ENCODE assay signal across 12 cellular contexts in genomic region chr9:123834218-123834906, GRCh38.
DNase-seq lines count a peak whose midpoint lies in the region; ATAC-seq, FAIRE-seq and TF ChIP-seq lines count a peak whose summit lies in the region.
"Had no signal": no experiment of that assay in that cellular context is flagged by ENCODE, and none has a peak within 500 bp of the region (broad histone marks: within the 10 kb centered on the region; RNA-seq: fewer than 3 reads in every experiment).

No MANE protein-coding gene starts in this region.

- H3K36me3 Mint-ChIP-seq in astrocyte (ENCODE audit: low read depth, unreplicated experiment) (no peaks in the 10 kb centered on the region), memory B cell (peaks cover 23% of the 10 kb centered on the region)

- no peaks in the 10 kb centered on the region for H4K20me1 ChIP-seq in BLaER1
- H4K20me1 ChIP-seq in astrocyte (ENCODE audit: insufficient read depth, low read length): no peaks in the 10 kb centered on the region
- H4K20me1 ChIP-seq in PC-3 (ENCODE audit: low read length): no peaks in the 10 kb centered on the region

- H3K4me1 Mint-ChIP-seq in astrocyte (ENCODE audit: low read depth, unreplicated experiment) (peaks cover 9% of the 10 kb centered on the region), memory B cell (peaks cover 22% of the 10 kb centered on the region)

- TF ChIP-seq CTCF in HFF-Myc (IDR thresholded peaks at IDR 0.05; ENCODE audit: low read depth, low read length, missing control alignments) (no peak), astrocyte (IDR thresholded peaks at IDR 0.05; ENCODE audit: insufficient read depth, low read depth, low read length) (no peak), PC-3 (conservative IDR thresholded peaks at IDR 0.05; ENCODE audit: low read depth, low read length) (no peak)

- H3K79me2 ChIP-seq in astrocyte (ENCODE audit: insufficient read depth, low read length): no peaks in the 10 kb centered on the region
- H3K79me2 ChIP-seq in PC-3 (ENCODE audit: low read length): no peaks in the 10 kb centered on the region; the same call in 1 of the 2 replicates

- DNase-seq in HFF-Myc (ENCODE audit: extremely low read depth, low read depth) (no peak), astrocyte (ENCODE audit: low read depth) (peak; percentile 40), memory B cell (ENCODE audit: low spot score in 2 of 2) (no peak), T-helper 9 cell (no peak), NCI-H774 (lab: John Stamatoyannopoulos, UW) (no peak), PC-3 (no peak)
- DNase-seq in activated naive CD4-positive, alpha-beta T cell treated with anti-CD3 and anti-CD28 coated beads, Interleukin-2, amount 50 U/mL, for 16 hours: no peak
- DNase-seq: activated CD4-positive, alpha-beta T cell treated with anti-CD3 and anti-CD28 coated beads, Interleukin-2, amount 10 ng/mL, durations not matched to agents 7 days and 5 days; effector CD8-positive, alpha-beta T cell; stimulated activated naive CD4-positive, alpha-beta T cell treated with Interleukin-2 at 50 U/mL for 16 hours had no signal

- H3K4me3 Mint-ChIP-seq in astrocyte (ENCODE audit: unreplicated experiment): no peak overlapping the region
- peak overlapping the region; percentile 24 for H3K4me3 Mint-ChIP-seq in memory B cell
- H3K4me3 Mint-ChIP-seq: activated CD4-positive, alpha-beta T cell treated with anti-CD3 and anti-CD28 coated beads, Interleukin-2, amount 10 ng/mL, durations not matched to agents 7 days and 5 days had no signal

- H3K27ac ChIP-seq in BLaER1 (peak overlapping the region; percentile 70), astrocyte (ENCODE audit: low read depth, low read length) (no peak overlapping the region), PC-3 (ENCODE audit: low read length) (no peak overlapping the region)

- H3K9me3 Mint-ChIP-seq in astrocyte (ENCODE audit: unreplicated experiment) (peaks cover under 1% of the 10 kb centered on the region), memory B cell (peaks cover 9% of the 10 kb centered on the region)

- intact Hi-C loops in PC-3 (cut with micrococcal nuclease): no loop called here

- no peaks in the 10 kb centered on the region for H3F3A ChIP-seq in PC-3 (ENCODE audit: low read length, unreplicated experiment)

- H3K9me2 ChIP-seq in PC-3 (replicated peaks; ENCODE audit: low read length): no peaks in the 10 kb centered on the region

- peaks cover 36% of the 10 kb centered on the region for H3K9me3 ChIP-seq in BLaER1
- H3K9me3 ChIP-seq in astrocyte (ENCODE audit: insufficient read depth, low read depth, low read length): no peaks in the 10 kb centered on the region
- 0 out of 2 replicates have a peak, but pooled peaks cover 5% of the 10 kb centered on the region for H3K9me3 ChIP-seq in PC-3 (ENCODE audit: low read length)

- BruUV-seq in PC-3 (replicated peaks; lab: Mats Ljungman, UMichigan): no TSS peak

- ATAC-seq in memory B cell (ENCODE audit: low read depth) (no peak), PC-3 (no peak)

- H3K4me2 ChIP-seq in BLaER1 (peak overlapping the region; percentile 84), astrocyte (ENCODE audit: low read length) (peak overlapping the region; percentile 83), PC-3 (ENCODE audit: low read length) (no peak overlapping the region)

- POLR2A ChIA-PET in PC-3 (lab: Charles Lee; ENCODE audit: unreplicated experiment): no interaction called here

- no peak for FAIRE-seq in astrocyte (lab: Jason Lieb, UNC)

- H3K9ac ChIP-seq in BLaER1 (peak overlapping the region; percentile 58), astrocyte (ENCODE audit: low read length) (no peak overlapping the region), PC-3 (ENCODE audit: low read length) (no peak overlapping the region)

- H3K4me1 ChIP-seq in BLaER1 (peaks cover 57% of the 10 kb centered on the region), astrocyte (ENCODE audit: insufficient read depth, low read length) (peaks cover 9% of the 10 kb centered on the region), PC-3 (ENCODE audit: insufficient read depth, low read length) (no peaks in the 10 kb centered on the region)

- H3K36me3 ChIP-seq in BLaER1 (peaks cover 13% of the 10 kb centered on the region; the same call in 1 of the 2 replicates), astrocyte (ENCODE audit: insufficient read depth, low read length) (no peaks in the 10 kb centered on the region), PC-3 (ENCODE audit: low read depth, low read length) (peaks cover 6% of the 10 kb centered on the region; the same call in 1 of the 2 replicates)

- H3K4me3 ChIP-seq in BLaER1 (peak overlapping the region; percentile 45), HFF-Myc (replicated peaks; ENCODE audit: low read depth, low read length) (peak overlapping the region; percentile 12), astrocyte (ENCODE audit: insufficient read depth, low read depth, low read length) (peak overlapping the region; percentile 44), PC-3 (ENCODE audit: low read length) (no peak overlapping the region)

- CTCF ChIA-PET in PC-3 (lab: Charles Lee): no interaction called here

- no peaks in the 10 kb centered on the region for H3K27me3 Mint-ChIP-seq in astrocyte (ENCODE audit: low read depth, unreplicated experiment)
- no peaks in the 10 kb centered on the region for H3K27me3 Mint-ChIP-seq in memory B cell
- H3K27me3 Mint-ChIP-seq: activated CD4-positive, alpha-beta T cell treated with anti-CD3 and anti-CD28 coated beads, Interleukin-2, amount 10 ng/mL, durations not matched to agents 7 days and 5 days; naive B cell had no signal

- H3K27me3 ChIP-seq in BLaER1 (no peaks in the 10 kb centered on the region), astrocyte (ENCODE audit: insufficient read depth, low read length) (no peaks in the 10 kb centered on the region), PC-3 (ENCODE audit: low read length) (no peaks in the 10 kb centered on the region)

- no peak overlapping the region for H3K27ac Mint-ChIP-seq in astrocyte (ENCODE audit: unreplicated experiment)
- no peak overlapping the region for H3K27ac Mint-ChIP-seq in memory B cell
- H3K27ac Mint-ChIP-seq: activated CD4-positive, alpha-beta T cell treated with anti-CD3 and anti-CD28 coated beads, Interleukin-2, amount 10 ng/mL, durations not matched to agents 7 days and 5 days had no signal

- H2AFZ ChIP-seq in astrocyte (ENCODE audit: low read depth, low read length) (no peak overlapping the region), PC-3 (ENCODE audit: low read length) (no peak overlapping the region)
